ENCODE assay signal across 1 cellular context in genomic region chr10:3893904-3894563, GRCh38.
TF ChIP-seq lines count a peak whose summit lies in the region.

No MANE protein-coding gene starts in this region.

TF ChIP-seq in GM12878, 131 proteins besides CTCF, POLR2A, EP300 and RAD21 (continued from another document and continues in another):
- TF ChIP-seq, protein P1, sequence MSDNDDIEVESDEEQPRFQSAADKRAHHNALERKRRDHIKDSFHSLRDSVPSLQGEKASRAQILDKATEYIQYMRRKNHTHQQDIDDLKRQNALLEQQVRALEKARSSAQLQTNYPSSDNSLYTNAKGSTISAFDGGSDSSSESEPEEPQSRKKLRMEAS (IDR thresholded peaks at IDR 0.05; ENCODE audit: low read depth, low read length), result no peak
- TF ChIP-seq YBX1 (IDR thresholded peaks at IDR 0.05) (no peak), STAT3 (IDR thresholded peaks at IDR 0.05; ENCODE audit: low read depth, low read length) (no peak), ZSCAN29 (IDR thresholded peaks at IDR 0.05) (no peak), PRDM15 (CRISPR knock-in tag; IDR thresholded peaks at IDR 0.05) (no peak), RBBP5 (conservative IDR thresholded peaks at IDR 0.05) (no peak), BRCA1 (IDR thresholded peaks at IDR 0.05; ENCODE audit: low read depth, low read length) (no peak), CHD2 (IDR thresholded peaks at IDR 0.05; ENCODE audit: borderline replicate concordance, low read depth, low read length) (no peak), SUZ12 (IDR thresholded peaks at IDR 0.05; ENCODE audit: unreplicated experiment) (no peak), ZBTB40 (IDR thresholded peaks at IDR 0.05; ENCODE audit: borderline replicate concordance) (no peak), POLR2AphosphoS2 (IDR thresholded peaks at IDR 0.05; ENCODE audit: low read depth, low read length) (no peak), PKNOX1 (IDR thresholded peaks at IDR 0.05) (peak; percentile 30; the same call in 1 of the 2 replicates), ASH2L (IDR thresholded peaks at IDR 0.05; ENCODE audit: borderline replicate concordance, low read depth) (no peak), IKZF1 (conservative IDR thresholded peaks at IDR 0.05) (peak; percentile 46; the same call in 1 of the 2 replicates), SIX5 (IDR thresholded peaks at IDR 0.05; ENCODE audit: low read depth, low read length, severe bottlenecking) (no peak), CREB1 (IDR thresholded peaks at IDR 0.05; ENCODE audit: low read depth) (no peak), DPF2 (IDR thresholded peaks at IDR 0.05) (0 out of 2 replicates have a peak, but pooled peaks have one; percentile 41), SMAD1 (IDR thresholded peaks at IDR 0.05; ENCODE audit: low read depth, partially characterized antibody) (no peak), JUND (IDR thresholded peaks at IDR 0.05; ENCODE audit: low read depth, low read length) (no peak), ZNF622 (IDR thresholded peaks at IDR 0.05) (no peak), WRNIP1 (IDR thresholded peaks at IDR 0.05; ENCODE audit: borderline replicate concordance, low read depth, low read length) (no peak), SMARCA5 (IDR thresholded peaks at IDR 0.05) (0 out of 2 replicates have a peak, but pooled peaks have one; percentile 36), ATF3 (IDR thresholded peaks at IDR 0.05; ENCODE audit: borderline replicate concordance, extremely low read depth, low read depth, low read length) (no peak), E2F4 (IDR thresholded peaks at IDR 0.05; ENCODE audit: low read depth, low read length) (no peak), RELA (IDR thresholded peaks at IDR 0.05; ENCODE audit: borderline replicate concordance, partially characterized antibody) (no peak), FOXK2 (IDR thresholded peaks at IDR 0.05) (no peak), CREM (IDR thresholded peaks at IDR 0.05; ENCODE audit: low read depth) (no peak), RUNX3 (IDR thresholded peaks at IDR 0.05; ENCODE audit: low read length) (0 out of 2 replicates have a peak, but pooled peaks have one; percentile 44), BHLHE40 (IDR thresholded peaks at IDR 0.05; ENCODE audit: borderline replicate concordance in 1 of 2, low read depth in 2 of 2, low read length in 1 of 2) (no peak), POU2F2 (IDR thresholded peaks at IDR 0.05; ENCODE audit: borderline replicate concordance, low read depth, low read length) (no peak), NFXL1 (IDR thresholded peaks at IDR 0.05; ENCODE audit: borderline replicate concordance) (no peak), YY1 (IDR thresholded peaks at IDR 0.05; ENCODE audit: low read depth, low read length) (no peak), RB1 (IDR thresholded peaks at IDR 0.05; ENCODE audit: borderline replicate concordance) (no peak), IRF3 (IDR thresholded peaks at IDR 0.05) (no peak)
- TF ChIP-seq, protein P2, sequence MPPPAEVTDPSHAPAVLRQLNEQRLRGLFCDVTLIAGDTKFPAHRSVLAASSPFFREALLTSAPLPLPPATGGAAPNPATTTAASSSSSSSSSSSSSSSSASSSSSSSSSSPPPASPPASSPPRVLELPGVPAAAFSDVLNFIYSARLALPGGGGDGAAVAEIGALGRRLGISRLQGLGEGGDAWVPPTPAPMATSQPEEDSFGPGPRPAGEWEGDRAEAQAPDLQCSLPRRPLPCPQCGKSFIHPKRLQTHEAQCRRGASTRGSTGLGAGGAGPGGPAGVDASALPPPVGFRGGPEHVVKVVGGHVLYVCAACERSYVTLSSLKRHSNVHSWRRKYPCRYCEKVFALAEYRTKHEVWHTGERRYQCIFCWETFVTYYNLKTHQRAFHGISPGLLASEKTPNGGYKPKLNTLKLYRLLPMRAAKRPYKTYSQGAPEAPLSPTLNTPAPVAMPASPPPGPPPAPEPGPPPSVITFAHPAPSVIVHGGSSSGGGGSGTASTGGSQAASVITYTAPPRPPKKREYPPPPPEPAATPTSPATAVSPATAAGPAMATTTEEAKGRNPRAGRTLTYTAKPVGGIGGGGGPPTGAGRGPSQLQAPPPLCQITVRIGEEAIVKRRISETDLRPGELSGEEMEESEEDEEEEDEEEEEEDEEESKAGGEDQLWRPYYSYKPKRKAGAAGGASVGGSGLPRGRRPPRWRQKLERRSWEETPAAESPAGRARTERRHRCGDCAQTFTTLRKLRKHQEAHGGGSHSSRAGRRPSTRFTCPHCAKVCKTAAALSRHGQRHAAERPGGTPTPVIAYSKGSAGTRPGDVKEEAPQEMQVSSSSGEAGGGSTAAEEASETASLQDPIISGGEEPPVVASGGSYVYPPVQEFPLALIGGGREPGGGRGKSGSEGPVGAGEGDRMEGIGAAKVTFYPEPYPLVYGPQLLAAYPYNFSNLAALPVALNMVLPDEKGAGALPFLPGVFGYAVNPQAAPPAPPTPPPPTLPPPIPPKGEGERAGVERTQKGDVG (CRISPR knock-in tag; IDR thresholded peaks at IDR 0.05), result no peak
- TF ChIP-seq, protein P3, sequence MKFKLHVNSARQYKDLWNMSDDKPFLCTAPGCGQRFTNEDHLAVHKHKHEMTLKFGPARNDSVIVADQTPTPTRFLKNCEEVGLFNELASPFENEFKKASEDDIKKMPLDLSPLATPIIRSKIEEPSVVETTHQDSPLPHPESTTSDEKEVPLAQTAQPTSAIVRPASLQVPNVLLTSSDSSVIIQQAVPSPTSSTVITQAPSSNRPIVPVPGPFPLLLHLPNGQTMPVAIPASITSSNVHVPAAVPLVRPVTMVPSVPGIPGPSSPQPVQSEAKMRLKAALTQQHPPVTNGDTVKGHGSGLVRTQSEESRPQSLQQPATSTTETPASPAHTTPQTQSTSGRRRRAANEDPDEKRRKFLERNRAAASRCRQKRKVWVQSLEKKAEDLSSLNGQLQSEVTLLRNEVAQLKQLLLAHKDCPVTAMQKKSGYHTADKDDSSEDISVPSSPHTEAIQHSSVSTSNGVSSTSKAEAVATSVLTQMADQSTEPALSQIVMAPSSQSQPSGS (IDR thresholded peaks at IDR 0.05; ENCODE audit: low read length), result no peak
- TF ChIP-seq, protein P4, sequence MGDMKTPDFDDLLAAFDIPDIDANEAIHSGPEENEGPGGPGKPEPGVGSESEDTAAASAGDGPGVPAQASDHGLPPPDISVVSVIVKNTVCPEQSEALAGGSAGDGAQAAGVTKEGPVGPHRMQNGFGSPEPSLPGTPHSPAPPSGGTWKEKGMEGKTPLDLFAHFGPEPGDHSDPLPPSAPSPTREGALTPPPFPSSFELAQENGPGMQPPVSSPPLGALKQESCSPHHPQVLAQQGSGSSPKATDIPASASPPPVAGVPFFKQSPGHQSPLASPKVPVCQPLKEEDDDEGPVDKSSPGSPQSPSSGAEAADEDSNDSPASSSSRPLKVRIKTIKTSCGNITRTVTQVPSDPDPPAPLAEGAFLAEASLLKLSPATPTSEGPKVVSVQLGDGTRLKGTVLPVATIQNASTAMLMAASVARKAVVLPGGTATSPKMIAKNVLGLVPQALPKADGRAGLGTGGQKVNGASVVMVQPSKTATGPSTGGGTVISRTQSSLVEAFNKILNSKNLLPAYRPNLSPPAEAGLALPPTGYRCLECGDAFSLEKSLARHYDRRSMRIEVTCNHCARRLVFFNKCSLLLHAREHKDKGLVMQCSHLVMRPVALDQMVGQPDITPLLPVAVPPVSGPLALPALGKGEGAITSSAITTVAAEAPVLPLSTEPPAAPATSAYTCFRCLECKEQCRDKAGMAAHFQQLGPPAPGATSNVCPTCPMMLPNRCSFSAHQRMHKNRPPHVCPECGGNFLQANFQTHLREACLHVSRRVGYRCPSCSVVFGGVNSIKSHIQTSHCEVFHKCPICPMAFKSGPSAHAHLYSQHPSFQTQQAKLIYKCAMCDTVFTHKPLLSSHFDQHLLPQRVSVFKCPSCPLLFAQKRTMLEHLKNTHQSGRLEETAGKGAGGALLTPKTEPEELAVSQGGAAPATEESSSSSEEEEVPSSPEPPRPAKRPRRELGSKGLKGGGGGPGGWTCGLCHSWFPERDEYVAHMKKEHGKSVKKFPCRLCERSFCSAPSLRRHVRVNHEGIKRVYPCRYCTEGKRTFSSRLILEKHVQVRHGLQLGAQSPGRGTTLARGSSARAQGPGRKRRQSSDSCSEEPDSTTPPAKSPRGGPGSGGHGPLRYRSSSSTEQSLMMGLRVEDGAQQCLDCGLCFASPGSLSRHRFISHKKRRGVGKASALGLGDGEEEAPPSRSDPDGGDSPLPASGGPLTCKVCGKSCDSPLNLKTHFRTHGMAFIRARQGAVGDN (IDR thresholded peaks at IDR 0.05), result peak; percentile 60; the same call in 1 of the 2 replicates
- TF ChIP-seq, protein P5, sequence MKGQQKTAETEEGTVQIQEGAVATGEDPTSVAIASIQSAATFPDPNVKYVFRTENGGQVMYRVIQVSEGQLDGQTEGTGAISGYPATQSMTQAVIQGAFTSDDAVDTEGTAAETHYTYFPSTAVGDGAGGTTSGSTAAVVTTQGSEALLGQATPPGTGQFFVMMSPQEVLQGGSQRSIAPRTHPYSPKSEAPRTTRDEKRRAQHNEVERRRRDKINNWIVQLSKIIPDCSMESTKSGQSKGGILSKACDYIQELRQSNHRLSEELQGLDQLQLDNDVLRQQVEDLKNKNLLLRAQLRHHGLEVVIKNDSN (IDR thresholded peaks at IDR 0.05; ENCODE audit: borderline replicate concordance, extremely low read length, insufficient read depth, low read depth, low read length), result no peak
